Comparison of ENCODE assay signal across 37 cellular contexts in the genomic region with DNA sequence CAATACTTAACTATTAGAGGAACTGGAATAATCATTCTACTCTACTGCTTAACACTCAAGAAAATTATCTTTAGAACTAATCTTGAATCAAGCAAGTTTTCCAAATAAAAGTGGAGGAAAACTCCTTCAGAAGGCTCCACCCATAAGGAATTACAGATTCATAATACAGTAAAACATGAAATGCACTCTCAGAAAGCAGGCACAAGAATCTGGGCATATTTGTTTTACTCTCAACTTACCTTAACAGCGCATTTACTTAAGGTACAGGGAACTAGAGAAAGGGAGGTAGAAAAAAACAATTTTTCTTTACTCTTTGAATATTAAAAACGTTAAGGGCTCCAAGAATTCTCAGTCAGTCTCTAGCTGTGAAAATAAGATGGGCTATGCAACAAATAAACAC.
"Had no signal": no experiment of that assay in that cellular context is flagged by ENCODE, and none has a peak within 500 bp of the region (broad histone marks: within the 10 kb centered on the region; RNA-seq: fewer than 3 reads in every experiment).

No MANE protein-coding gene starts in this region.

- H3K4me1 Mint-ChIP-seq: activated CD4-positive, alpha-beta memory T cell treated with anti-CD3 and anti-CD28 coated beads, Interleukin-2, amount 10 ng/mL, durations not matched to agents 7 days and 5 days; activated CD4-positive, alpha-beta T cell treated with anti-CD3 and anti-CD28 coated beads for 36 hours; activated CD4-positive, alpha-beta T cell treated with anti-CD3 and anti-CD28 coated beads, Interleukin-2, amount 10 ng/mL, durations not matched to agents 7 days and 5 days; brain; central memory CD8-positive, alpha-beta T cell; T-cell; WTC11 had no signal

- H3K9me3 ChIP-seq: adrenal gland had no signal

- H3K27ac Mint-ChIP-seq: activated CD4-positive, alpha-beta memory T cell treated with anti-CD3 and anti-CD28 coated beads, Interleukin-2, amount 10 ng/mL, durations not matched to agents 7 days and 5 days; activated CD4-positive, alpha-beta T cell treated with anti-CD3 and anti-CD28 coated beads for 36 hours; activated CD4-positive, alpha-beta T cell treated with anti-CD3 and anti-CD28 coated beads, Interleukin-2, amount 10 ng/mL, durations not matched to agents 7 days and 5 days; activated CD8-positive, alpha-beta memory T cell treated with anti-CD3 and anti-CD28 coated beads, Interleukin-2, amount 10 ng/mL, durations not matched to agents 7 days and 5 days; activated CD8-positive, alpha-beta T cell treated with anti-CD3 and anti-CD28 coated beads, Interleukin-2, amount 10 ng/mL, durations not matched to agents 7 days and 5 days; activated naive CD4-positive, alpha-beta T cell treated with anti-CD3 and anti-CD28 coated beads for 36 hours; activated naive CD4-positive, alpha-beta T cell treated with anti-CD3 and anti-CD28 coated beads, Interleukin-2, amount 50 U/mL, for 72 hours; activated naive CD8-positive, alpha-beta T cell treated with anti-CD3 and anti-CD28 coated beads for 36 hours; activated T-cell treated with anti-CD3 and anti-CD28 coated beads, Interleukin-2, amount 50 U/mL, for 24 hours; brain; T-helper 2 cell treated with Interferon-gamma antibody and Interleukin-4, amounts not matched to agents 5 μg/mL and 100 μg/mL, for 36 hours; WTC11 had no signal

- FAIRE-seq: bronchial epithelial cell, TTC549 had no signal

- H3K9me3 Mint-ChIP-seq: activated CD4-positive, alpha-beta memory T cell treated with anti-CD3 and anti-CD28 coated beads, Interleukin-2, amount 10 ng/mL, durations not matched to agents 7 days and 5 days; activated CD4-positive, alpha-beta T cell treated with anti-CD3 and anti-CD28 coated beads, Interleukin-2, amount 10 ng/mL, durations not matched to agents 7 days and 5 days; activated naive CD4-positive, alpha-beta T cell treated with anti-CD3 and anti-CD28 coated beads for 36 hours; activated naive CD4-positive, alpha-beta T cell treated with anti-CD3 and anti-CD28 coated beads, Interleukin-2, amount 50 U/mL, for 72 hours; activated naive CD8-positive, alpha-beta T cell treated with anti-CD3 and anti-CD28 coated beads for 36 hours; activated T-cell treated with anti-CD3 and anti-CD28 coated beads, Interleukin-2, amount 50 U/mL, for 24 hours; brain; central memory CD8-positive, alpha-beta T cell; T-cell; T-helper 2 cell treated with Interferon-gamma antibody and Interleukin-4, amounts not matched to agents 5 μg/mL and 100 μg/mL, for 36 hours; WTC11 had no signal

- H3K36me3 ChIP-seq: cardiac muscle cell, WERI-Rb-1 had no signal

- DNase-seq: activated CD4-positive, alpha-beta memory T cell treated with anti-CD3 and anti-CD28 coated beads, Interleukin-2, amount 10 ng/mL, durations not matched to agents 7 days and 5 days; activated CD4-positive, alpha-beta T cell treated with anti-CD3 and anti-CD28 coated beads for 1 hour; activated CD4-positive, alpha-beta T cell treated with anti-CD3 and anti-CD28 coated beads for 36 hours; activated CD4-positive, alpha-beta T cell treated with anti-CD3 and anti-CD28 coated beads for 48 hours; activated CD4-positive, alpha-beta T cell treated with anti-CD3 and anti-CD28 coated beads, Interleukin-2, amount 10 ng/mL, durations not matched to agents 7 days and 5 days; activated CD4-positive, alpha-beta T cell treated with anti-CD3 and anti-CD28 coated beads, Interleukin-2, amount 50 U/mL, for 48 hours; activated CD4-positive, CD25-positive, alpha-beta regulatory T cell; activated CD8-positive, alpha-beta memory T cell treated with anti-CD3 and anti-CD28 coated beads for 24 hours; activated CD8-positive, alpha-beta memory T cell treated with anti-CD3 and anti-CD28 coated beads, Interleukin-2, amount 10 ng/mL, durations not matched to agents 7 days and 5 days; activated CD8-positive, alpha-beta memory T cell treated with anti-CD3 and anti-CD28 coated beads, Interleukin-2, amount 50 U/mL, for 48 hours; activated CD8-positive, alpha-beta T cell treated with anti-CD3 and anti-CD28 coated beads, Interleukin-2, amount 10 ng/mL, durations not matched to agents 7 days and 5 days; activated effector memory CD4-positive, alpha-beta T cell treated with anti-CD3 and anti-CD28 coated beads, Interleukin-2, amount 50 U/mL, for 16 hours; activated gamma-delta T cell treated with Interleukin-2 at 50 U/mL for 16 hours; activated naive CD4-positive, alpha-beta T cell; activated naive CD4-positive, alpha-beta T cell treated with anti-CD3 and anti-CD28 coated beads for 36 hours; activated naive CD4-positive, alpha-beta T cell treated with anti-CD3 and anti-CD28 coated beads, Interleukin-2, amount 50 U/mL, for 16 hours; activated naive CD8-positive, alpha-beta T cell treated with anti-CD3 and anti-CD28 coated beads for 36 hours; activated T-cell treated with anti-CD3 and anti-CD28 coated beads, Interleukin-2, amount 50 U/mL, for 24 hours; activated T-cell treated with anti-CD3 and anti-CD28 coated beads, Interleukin-2, amount 50 U/mL, for 48 hours; adrenal gland; amniotic stem cell; aorta; caudate nucleus; cerebellar nuclear complex; T-cell; T-helper 2 cell; T-helper 9 cell; WERI-Rb-1 had no signal

- H3K27me3 Mint-ChIP-seq: activated CD4-positive, alpha-beta memory T cell treated with anti-CD3 and anti-CD28 coated beads, Interleukin-2, amount 10 ng/mL, durations not matched to agents 7 days and 5 days; activated CD4-positive, alpha-beta T cell treated with anti-CD3 and anti-CD28 coated beads for 36 hours; activated CD4-positive, alpha-beta T cell treated with anti-CD3 and anti-CD28 coated beads, Interleukin-2, amount 10 ng/mL, durations not matched to agents 7 days and 5 days; activated CD8-positive, alpha-beta memory T cell treated with anti-CD3 and anti-CD28 coated beads, Interleukin-2, amount 10 ng/mL, durations not matched to agents 7 days and 5 days; activated naive CD8-positive, alpha-beta T cell treated with anti-CD3 and anti-CD28 coated beads for 36 hours; activated T-cell treated with anti-CD3 and anti-CD28 coated beads, Interleukin-2, amount 50 U/mL, for 24 hours; brain; central memory CD8-positive, alpha-beta T cell; T-cell had no signal

- H3K4me3 Mint-ChIP-seq: activated CD4-positive, alpha-beta memory T cell treated with anti-CD3 and anti-CD28 coated beads, Interleukin-2, amount 10 ng/mL, durations not matched to agents 7 days and 5 days; activated CD4-positive, alpha-beta T cell treated with anti-CD3 and anti-CD28 coated beads for 36 hours; activated CD4-positive, alpha-beta T cell treated with anti-CD3 and anti-CD28 coated beads, Interleukin-2, amount 10 ng/mL, durations not matched to agents 7 days and 5 days; activated CD8-positive, alpha-beta memory T cell treated with anti-CD3 and anti-CD28 coated beads, Interleukin-2, amount 10 ng/mL, durations not matched to agents 7 days and 5 days; activated CD8-positive, alpha-beta T cell treated with anti-CD3 and anti-CD28 coated beads, Interleukin-2, amount 10 ng/mL, durations not matched to agents 7 days and 5 days; activated naive CD4-positive, alpha-beta T cell treated with anti-CD3 and anti-CD28 coated beads for 36 hours; activated naive CD8-positive, alpha-beta T cell treated with anti-CD3 and anti-CD28 coated beads for 36 hours; activated T-cell treated with anti-CD3 and anti-CD28 coated beads, Interleukin-2, amount 50 U/mL, for 24 hours; brain; central memory CD8-positive, alpha-beta T cell; T-cell; T-helper 2 cell treated with Interferon-gamma antibody and Interleukin-4, amounts not matched to agents 5 μg/mL and 100 μg/mL, for 36 hours; WTC11 had no signal

- ATAC-seq: activated CD4-positive, alpha-beta T cell treated with anti-CD3 and anti-CD28 coated beads for 36 hours; activated CD4-positive, CD25-positive, alpha-beta regulatory T cell treated with anti-CD3 and anti-CD28 coated beads, Interleukin-2, amount 50 U/mL, for 24 hours; activated CD8-positive, alpha-beta memory T cell treated with anti-CD3 and anti-CD28 coated beads, Interleukin-2, amount 10 ng/mL, durations not matched to agents 7 days and 5 days; activated CD8-positive, alpha-beta T cell treated with anti-CD3 and anti-CD28 coated beads, Interleukin-2, amount 10 ng/mL, durations not matched to agents 7 days and 5 days; activated naive CD4-positive, alpha-beta T cell treated with anti-CD3 and anti-CD28 coated beads, Interleukin-2, amount 50 U/mL, for 72 hours; T-cell; WTC11 had no signal

- H3K36me3 Mint-ChIP-seq: activated naive CD4-positive, alpha-beta T cell treated with anti-CD3 and anti-CD28 coated beads, Interleukin-2, amount 50 U/mL, for 72 hours; activated naive CD8-positive, alpha-beta T cell treated with anti-CD3 and anti-CD28 coated beads for 36 hours; brain; WTC11 had no signal

- H3K4me3 ChIP-seq: adrenal gland, cardiac muscle cell had no signal

- H3K27ac ChIP-seq: cardiac muscle cell, WERI-Rb-1 had no signal
